ENCODE assay signal across 21 cellular contexts in genomic region chr13:112756511-112756966, GRCh38.
DNase-seq lines count a peak whose midpoint lies in the region; ATAC-seq and TF ChIP-seq lines count a peak whose summit lies in the region.
"Had no signal": no experiment of that assay in that cellular context is flagged by ENCODE, and none has a peak within 500 bp of the region (broad histone marks: within the 10 kb centered on the region; RNA-seq: fewer than 3 reads in every experiment).

No MANE protein-coding gene starts in this region.

- no peak for ATAC-seq in upper lobe of right lung
- ATAC-seq: activated CD8-positive, alpha-beta T cell treated with anti-CD3 and anti-CD28 coated beads, Interleukin-2, amount 10 ng/mL, durations not matched to agents 7 days and 5 days; natural killer cell; PC-3 had no signal

- no peak for TF ChIP-seq CTCF in cardiac muscle cell (IDR thresholded peaks at IDR 0.05; ENCODE audit: low read depth, low read length)
- TF ChIP-seq CTCF in chondrocyte (IDR thresholded peaks at IDR 0.05): no peak
- TF ChIP-seq CTCF in mesothelial cell of epicardium (IDR thresholded peaks at IDR 0.05; ENCODE audit: unreplicated experiment): no peak
- TF ChIP-seq CTCF in upper lobe of right lung (IDR thresholded peaks at IDR 0.05): no peak

- H3K27ac ChIP-seq in cardiac muscle cell (peak overlapping the region; percentile 59), upper lobe of right lung (no peak overlapping the region)
- H3K27ac ChIP-seq: colonic mucosa, HL-60, testis had no signal

- H3K27me3 Mint-ChIP-seq in chondrocyte (ENCODE audit: low read depth) (peaks cover 1% of the 10 kb centered on the region), mesothelial cell of epicardium (ENCODE audit: low read depth) (no peaks in the 10 kb centered on the region)
- H3K27me3 Mint-ChIP-seq: activated B cell treated with CpG ODN at 0.5 μM for 24 hours; activated T-cell treated with anti-CD3 and anti-CD28 coated beads, Interleukin-2, amount 50 U/mL, for 24 hours had no signal

- H3K36me3 ChIP-seq in cardiac muscle cell (no peaks in the 10 kb centered on the region), upper lobe of right lung (no peaks in the 10 kb centered on the region)
- H3K36me3 ChIP-seq: colonic mucosa had no signal

- H3K4me1 Mint-ChIP-seq in chondrocyte (ENCODE audit: low read depth): peaks cover 14% of the 10 kb centered on the region
- H3K4me1 Mint-ChIP-seq in mesothelial cell of epicardium: peaks cover 32% of the 10 kb centered on the region

- H3K27me3 ChIP-seq in cardiac muscle cell (no peaks in the 10 kb centered on the region), upper lobe of right lung (no peaks in the 10 kb centered on the region)
- H3K27me3 ChIP-seq: colonic mucosa, testis had no signal

- H3K27ac Mint-ChIP-seq in chondrocyte (ENCODE audit: unreplicated experiment) (no peak overlapping the region), mesothelial cell of epicardium (peak overlapping the region; percentile 77)
- H3K27ac Mint-ChIP-seq: activated B cell treated with CpG ODN at 0.5 μM for 24 hours; activated CD8-positive, alpha-beta T cell treated with anti-CD3 and anti-CD28 coated beads, Interleukin-2, amount 10 ng/mL, durations not matched to agents 7 days and 5 days; activated T-cell treated with anti-CD3 and anti-CD28 coated beads, Interleukin-2, amount 50 U/mL, for 24 hours; natural killer cell had no signal

- H3K36me3 Mint-ChIP-seq in chondrocyte (ENCODE audit: low read depth): no peaks in the 10 kb centered on the region
- peaks cover 20% of the 10 kb centered on the region for H3K36me3 Mint-ChIP-seq in mesothelial cell of epicardium
- H3K36me3 Mint-ChIP-seq: natural killer cell had no signal

- H3K4me3 Mint-ChIP-seq in chondrocyte (ENCODE audit: unreplicated experiment): no peak overlapping the region
- H3K4me3 Mint-ChIP-seq in mesothelial cell of epicardium: no peak overlapping the region
- H3K4me3 Mint-ChIP-seq: activated B cell treated with CpG ODN at 0.5 μM for 24 hours; activated CD8-positive, alpha-beta T cell treated with anti-CD3 and anti-CD28 coated beads, Interleukin-2, amount 10 ng/mL, durations not matched to agents 7 days and 5 days; activated T-cell treated with anti-CD3 and anti-CD28 coated beads, Interleukin-2, amount 50 U/mL, for 24 hours; natural killer cell had no signal

- H3K9me3 Mint-ChIP-seq in chondrocyte (ENCODE audit: low read depth) (peaks cover 9% of the 10 kb centered on the region), mesothelial cell of epicardium (peaks cover 4% of the 10 kb centered on the region)
- H3K9me3 Mint-ChIP-seq: activated T-cell treated with anti-CD3 and anti-CD28 coated beads, Interleukin-2, amount 50 U/mL, for 24 hours; natural killer cell had no signal

- no peak for DNase-seq in cardiac muscle cell (ENCODE audit: low read depth in 1 of 2, low spot score in 1 of 2)
- DNase-seq in cardiac septum (ENCODE audit: low spot score): no peak
- peak; percentile 70 for DNase-seq in chondrocyte (ENCODE audit: low spot score)
- no peak for DNase-seq in mesothelial cell of epicardium (ENCODE audit: low spot score in 2 of 2, unreplicated experiment in 2 of 2)
- DNase-seq in upper lobe of right lung: peak; percentile 55
- DNase-seq in midbrain (lab: John Stamatoyannopoulos, UW): no peak
- DNase-seq in stimulated activated CD4-positive, alpha-beta T cell treated with anti-CD3 and anti-CD28 coated beads, Interleukin-2, amount 100 ng/mL, for 48 hours: no peak
- no peak for DNase-seq in GDM1 (lab: John Stamatoyannopoulos, UW)
- DNase-seq: ACHN; activated B cell treated with CpG ODN at 0.5 μM for 24 hours; activated CD8-positive, alpha-beta T cell treated with anti-CD3 and anti-CD28 coated beads, Interleukin-2, amount 10 ng/mL, durations not matched to agents 7 days and 5 days; activated naive CD4-positive, alpha-beta T cell treated with anti-CD3 and anti-CD28 coated beads, Interleukin-2, amount 50 U/mL, for 16 hours; activated T-cell treated with anti-CD3 and anti-CD28 coated beads, Interleukin-2, amount 50 U/mL, for 24 hours; colonic mucosa; DMS 273 treated with DMSO at 0.1 percent for 48 hours; GF-D8; natural killer cell; PC-3; SHP77 treated with DMSO at 0.1 percent for 48 hours had no signal

- H3K9me3 ChIP-seq in cardiac muscle cell (ENCODE audit: low read depth) (no peaks in the 10 kb centered on the region), upper lobe of right lung (no peaks in the 10 kb centered on the region)
- H3K9me3 ChIP-seq: colonic mucosa, testis had no signal

- intact Hi-C loops in cardiac septum (cut with DNase I) (no loop called here), upper lobe of right lung (cut with DNase I) (no loop called here)

- H3K4me1 ChIP-seq in cardiac muscle cell (ENCODE audit: low read depth) (peaks cover 11% of the 10 kb centered on the region), upper lobe of right lung (peaks cover 24% of the 10 kb centered on the region)
- H3K4me1 ChIP-seq: colonic mucosa had no signal

- H3K4me3 ChIP-seq in cardiac muscle cell (no peak overlapping the region), upper lobe of right lung (no peak overlapping the region)
- H3K4me3 ChIP-seq: colonic mucosa had no signal

Comparison
In these comparisons a context has a peak if more than half of its experiments do, and no peak if none do; other contexts are left out.
1. DNase-seq: peak in chondrocyte (single experiment) and upper lobe of right lung (single experiment); none in cardiac muscle cell (0 of 2), cardiac septum (single experiment), mesothelial cell of epicardium (0 of 2), midbrain (single experiment), stimulated activated CD4-positive, alpha-beta T cell treated with anti-CD3 and anti-CD28 coated beads, Interleukin-2, amount 100 ng/mL, for 48 hours (0 of 2) and GDM1 (single experiment).